7 cellular contexts compared by ENCODE assay signal in the genomic region with DNA sequence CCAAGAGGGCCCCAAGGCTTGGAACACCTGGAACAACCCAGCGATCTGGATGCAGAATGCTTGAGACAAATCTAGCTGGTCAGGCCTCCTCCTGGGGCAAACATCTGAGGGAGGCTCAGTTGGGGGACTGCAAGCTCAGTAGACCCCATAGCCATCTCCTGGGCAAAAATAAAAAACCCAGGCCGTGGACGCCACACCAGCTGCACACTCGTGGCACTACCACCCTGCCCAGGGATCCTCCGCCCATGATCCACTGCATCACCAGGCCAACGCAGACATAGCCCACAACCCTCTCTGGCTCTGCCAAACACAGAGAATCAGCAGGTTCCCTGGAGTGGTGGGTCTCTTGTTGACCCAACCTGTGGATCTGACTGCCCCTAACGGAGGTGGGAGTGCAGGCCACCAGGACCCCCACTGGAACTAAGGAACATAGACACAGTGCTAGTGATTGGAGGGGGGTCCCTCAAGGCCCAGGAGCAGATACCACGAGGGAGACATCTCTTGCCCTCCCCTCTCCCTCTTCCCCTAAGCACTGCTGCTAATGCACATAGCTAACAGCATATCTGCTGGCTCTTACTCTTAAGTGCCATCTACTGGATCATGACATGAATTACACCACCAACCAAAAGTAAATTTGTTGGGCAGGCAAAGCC.
DNase-seq lines count a peak whose midpoint lies in the region; ATAC-seq and TF ChIP-seq lines count a peak whose summit lies in the region.

No MANE protein-coding gene starts in this region.

- 0% methylated on average over 1 of the region's 8 CpGs for WGBS in suprapubic skin

- no peaks in the 10 kb centered on the region for H3K4me1 ChIP-seq in suprapubic skin

- H3K4me3 ChIP-seq in brain microvascular endothelial cell (ENCODE audit: low read depth, low read length) (no peak overlapping the region), suprapubic skin (no peak overlapping the region)

- ATAC-seq in HG03108 (IDR thresholded peaks at IDR 0.05; ENCODE audit: unreplicated experiment) (peak; percentile 56), GM18870 (IDR thresholded peaks at IDR 0.05; ENCODE audit: unreplicated experiment) (no peak)

- in situ Hi-C loops in brain microvascular endothelial cell (cut with HindIII; ENCODE audit: low pct_ligation_motif_present, low sequenced_read_pairs), result no loop called here

- H3K9me3 ChIP-seq in suprapubic skin, result no peaks in the 10 kb centered on the region

- peak; percentile 79 for TF ChIP-seq CTCF in brain microvascular endothelial cell (IDR thresholded peaks at IDR 0.05; ENCODE audit: low read depth, low read length, missing control alignments)
- peak; percentile 19 to 68 for TF ChIP-seq CTCF in suprapubic skin (IDR thresholded peaks at IDR 0.05)

- no peaks in the 10 kb centered on the region for H3K36me3 ChIP-seq in brain microvascular endothelial cell (replicated peaks)
- no peaks in the 10 kb centered on the region for H3K36me3 ChIP-seq in suprapubic skin

- no peak for TF ChIP-seq EP300 in suprapubic skin (IDR thresholded peaks at IDR 0.05)

- peak; percentile 61 for DNase-seq in ELR (ENCODE audit: low read depth)
- DNase-seq in NCI-H526 treated with DMSO at 0.1 percent for 48 hours (lab: John Stamatoyannopoulos, UW), result peak; percentile 76
- DNase-seq in brain microvascular endothelial cell, result peak; percentile 36
- DNase-seq in iris pigment epithelial cell (ENCODE audit: low read depth), result peak; percentile 48
- no peak for DNase-seq in suprapubic skin (ENCODE audit: low spot score in 2 of 2)

- H3K27me3 ChIP-seq in brain microvascular endothelial cell (replicated peaks) (no peaks in the 10 kb centered on the region), suprapubic skin (no peaks in the 10 kb centered on the region)

- H3K27ac ChIP-seq in brain microvascular endothelial cell, result no peak overlapping the region
- H3K27ac ChIP-seq in suprapubic skin, result no peak overlapping the region

- no peak for TF ChIP-seq POLR2A in suprapubic skin (IDR thresholded peaks at IDR 0.05)

Comparison
In these comparisons a context has a peak if more than half of its experiments do, and no peak if none do; other contexts are left out.
1. DNase-seq: peak in ELR (single experiment), NCI-H526 treated with DMSO at 0.1 percent for 48 hours (single experiment), brain microvascular endothelial cell (single experiment) and iris pigment epithelial cell (single experiment); none in suprapubic skin (0 of 2).